Comparison of ENCODE assay signal across 1 cellular context in genomic region chr1:2326524-2326923, GRCh38.
TF ChIP-seq lines count a peak whose summit lies in the region.

No MANE protein-coding gene starts in this region.

TF ChIP-seq in WTC11, 78 proteins besides CTCF, POLR2A, EP300 and RAD21 (continued from another document):
- TF ChIP-seq PREB (CRISPR knock-in tag; IDR thresholded peaks at IDR 0.05; ENCODE audit: borderline replicate concordance) = no peak
- TF ChIP-seq ZNF263 (CRISPR knock-in tag; IDR thresholded peaks at IDR 0.05; ENCODE audit: low read depth) = no peak
- no peak for TF ChIP-seq ZNF121 (CRISPR knock-in tag; IDR thresholded peaks at IDR 0.05)
- no peak for TF ChIP-seq ZNF416 (CRISPR knock-in tag; IDR thresholded peaks at IDR 0.05)
- no peak for TF ChIP-seq ZNF396 (CRISPR knock-in tag; IDR thresholded peaks at IDR 0.05; ENCODE audit: borderline replicate concordance)
- no peak for TF ChIP-seq RELA (CRISPR knock-in tag; IDR thresholded peaks at IDR 0.05; ENCODE audit: borderline replicate concordance)
- no peak for TF ChIP-seq NFYB (CRISPR knock-in tag; conservative IDR thresholded peaks at IDR 0.05; ENCODE audit: low read depth)
